Comparison of ENCODE assay signal across 19 cellular contexts in genomic region chr6:20096506-20096905, GRCh38.
DNase-seq lines count a peak whose midpoint lies in the region; ATAC-seq and TF ChIP-seq lines count a peak whose summit lies in the region.
"Had no signal": no experiment of that assay in that cellular context is flagged by ENCODE, and none has a peak within 500 bp of the region (broad histone marks: within the 10 kb centered on the region; RNA-seq: fewer than 3 reads in every experiment).

No MANE protein-coding gene starts in this region.

- peak; percentile 29 for ATAC-seq in sciatic nerve
- no peak for ATAC-seq in GM18909 (IDR thresholded peaks at IDR 0.05; ENCODE audit: poor library complexity, unreplicated experiment)
- ATAC-seq in HG03095 (IDR thresholded peaks at IDR 0.05; ENCODE audit: unreplicated experiment): no peak
- ATAC-seq: A549, HepG2, Panc1, Right ventricle myocardium inferior had no signal

- H3K9me3 ChIP-seq in testis: no peaks in the 10 kb centered on the region
- H3K9me3 ChIP-seq: A549 had no signal

- H3K27ac ChIP-seq in dorsolateral prefrontal cortex (peak overlapping the region in 18 of 59 donors; percentile 33 to 77 (median 63)), testis (no peak overlapping the region)
- H3K27ac ChIP-seq: A549, C4-2B had no signal

- peak in 17 of 56 donors; percentile 5 to 51 (median 23) for TF ChIP-seq CTCF in dorsolateral prefrontal cortex (IDR thresholded peaks at IDR 0.05 in 54 of 56, conservative IDR thresholded peaks at IDR 0.05 in 2 of 56; ENCODE audit: low read depth in 1 of 56, partially characterized antibody in 56 of 56)
- TF ChIP-seq CTCF in testis (IDR thresholded peaks at IDR 0.05): no peak

- DNase-seq in NCI-H146 (lab: John Stamatoyannopoulos, UW) (peak; percentile 63), dorsolateral prefrontal cortex (peak in 9 of 10 donors; percentile 39 to 85 (median 67)), midbrain (lab: John Stamatoyannopoulos, UW) (peak; percentile 88), sciatic nerve (ENCODE audit: low spot score) (no peak), activated gamma-delta T cell (lab: John Stamatoyannopoulos, UW) (no peak), testis (no peak)
- DNase-seq: COR-L47, DMS153, KG1, NCI-H1417 treated with DMSO at 0.1 percent for 48 hours, NCI-H2081, NCI-H510A treated with DMSO at 0.1 percent for 48 hours had no signal

- intact Hi-C loops in dorsolateral prefrontal cortex (cut with DNase I) (loop anchor here (1.0 to 10.0 kb wide), 6 partner anchors 30 to 436 kb away; partner anchors contain the start of genes MBOAT1 (in 2 of the 2), CDKAL1 (in 1 of the 2) and E2F3 (in 1 of the 2)), sciatic nerve (cut with DNase I) (no loop called here), testis (cut with DNase I; ENCODE audit: low total_unique reads) (loop anchor here (10.0 kb wide), 1 partner anchor 428 kb away; no protein-coding TSS in a partner anchor)

- H3K4me1 ChIP-seq in testis: no peaks in the 10 kb centered on the region
- H3K4me1 ChIP-seq: A549 had no signal

- H3K36me3 ChIP-seq in testis (ENCODE audit: low read depth, missing control alignments): no peaks in the 10 kb centered on the region

- H3K4me3 ChIP-seq in dorsolateral prefrontal cortex (no peak overlapping the region), testis (no peak overlapping the region)
- H3K4me3 ChIP-seq: A549 had no signal

- WGBS in testis, 2 donors: 95 to 96% methylated on average over 6 of the region's 6 CpGs

- no peak for TF ChIP-seq POLR2A in testis (IDR thresholded peaks at IDR 0.05)

- H3K27me3 ChIP-seq in dorsolateral prefrontal cortex: no peaks in the 10 kb centered on the region
- H3K27me3 ChIP-seq in testis: no peaks in the 10 kb centered on the region

Comparison
In these comparisons a context has a peak if more than half of its experiments do, and no peak if none do; other contexts are left out.
1. DNase-seq: peak in NCI-H146 (single experiment), dorsolateral prefrontal cortex (9 of 10) and midbrain (single experiment); none in sciatic nerve (single experiment), activated gamma-delta T cell (single experiment) and testis (single experiment).